ENCODE assay signal across 18 cellular contexts in the genomic region with DNA sequence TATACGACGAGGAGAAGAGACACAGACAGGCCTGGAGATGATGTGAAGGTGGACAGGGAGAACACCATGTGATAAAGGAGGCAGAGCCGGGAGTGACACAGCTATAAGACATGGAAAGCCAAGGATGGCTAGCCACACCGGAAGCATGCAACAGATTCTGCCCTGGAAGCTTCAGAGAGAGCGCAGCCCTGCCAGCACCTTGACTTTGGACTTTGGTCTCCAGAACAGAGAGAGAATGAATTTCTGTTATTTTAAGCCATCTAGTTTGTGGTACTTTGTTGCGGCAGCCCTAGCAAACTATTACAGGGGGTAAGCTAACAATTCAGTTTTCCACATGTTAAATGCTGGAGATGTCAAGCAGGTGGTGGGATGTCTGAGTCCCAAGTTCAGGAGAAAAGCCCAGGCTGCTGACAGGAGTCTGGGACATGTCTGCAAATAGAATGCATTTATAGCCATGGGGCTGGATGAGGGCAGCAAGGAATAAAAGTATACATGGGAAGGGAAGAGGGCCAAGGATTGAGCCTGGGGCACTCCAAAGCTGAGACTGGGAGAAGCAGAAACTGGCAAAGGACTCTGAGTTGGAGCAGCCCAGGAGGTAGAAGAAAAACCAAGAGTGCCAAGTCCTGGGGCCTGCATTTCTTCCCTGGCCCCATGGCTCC.
"Had no signal": no experiment of that assay in that cellular context is flagged by ENCODE, and none has a peak within 500 bp of the region (broad histone marks: within the 10 kb centered on the region; RNA-seq: fewer than 3 reads in every experiment).

No MANE protein-coding gene starts in this region.

- H3K4me3 ChIP-seq: esophagus muscularis mucosa, lung, SJCRH30, skin epidermis, thoracic aorta had no signal

- ATAC-seq: stimulated activated naive CD8-positive, alpha-beta T cell treated with anti-CD3 and anti-CD28 coated beads, Interleukin-15, amount 100 ng/mL, for 72 hours had no signal

- H3K27ac ChIP-seq: esophagus muscularis mucosa, neutrophil, parathyroid adenoma, SJCRH30, thoracic aorta had no signal

- H3K27ac Mint-ChIP-seq: activated T-helper 1 cell treated with anti-CD3 and anti-CD28 coated beads, Interleukin-12 subunit alpha, Interleukin-12 subunit beta, Interleukin-2, Interleukin-4 antibody, amounts not matched to agents 30 ng/mL and 10 ng/mL and 1 ng/mL, durations not matched to agents 14 hours and 24 hours and 36 hours had no signal

- H3K36me3 ChIP-seq: esophagus muscularis mucosa, neutrophil, SJCRH30, thoracic aorta had no signal

- H3K27me3 ChIP-seq: esophagus muscularis mucosa, neutrophil, SJCRH30 had no signal

- H3K9me3 ChIP-seq: esophagus muscularis mucosa, neutrophil, SJCRH30, thoracic aorta had no signal

- H3K36me3 Mint-ChIP-seq: naive B cell had no signal

- H3K4me1 ChIP-seq: parathyroid adenoma, SJCRH30 had no signal

- H3K9ac ChIP-seq: parathyroid adenoma had no signal

- H3K9me3 Mint-ChIP-seq: stimulated activated naive CD8-positive, alpha-beta T cell treated with anti-CD3 and anti-CD28 coated beads, Interleukin-15, amount 100 ng/mL, for 72 hours had no signal

- DNase-seq: activated CD4-positive, CD25-positive, alpha-beta regulatory T cell; activated naive CD4-positive, alpha-beta T cell; kidney glomerular epithelial cell; midbrain; naive B cell; retina; SJCRH30; stimulated activated CD4-positive, alpha-beta T cell treated with anti-CD3 and anti-CD28 coated beads, Interleukin-4, amount 100 ng/mL, for 4 hours; stimulated activated naive CD8-positive, alpha-beta T cell treated with anti-CD3 and anti-CD28 coated beads, Interleukin-15, amount 100 ng/mL, for 72 hours had no signal

- H3K4me3 Mint-ChIP-seq: activated CD4-positive, alpha-beta T cell treated with anti-CD3 and anti-CD28 coated beads, Interleukin-2, amount 10 ng/mL, durations not matched to agents 24 days and 14 days; activated T-helper 1 cell treated with anti-CD3 and anti-CD28 coated beads, Interleukin-12 subunit alpha, Interleukin-12 subunit beta, Interleukin-2, Interleukin-4 antibody, amounts not matched to agents 30 ng/mL and 10 ng/mL and 1 ng/mL, durations not matched to agents 14 hours and 24 hours and 36 hours; stimulated activated naive CD8-positive, alpha-beta T cell treated with anti-CD3 and anti-CD28 coated beads, Interleukin-15, amount 100 ng/mL, for 72 hours; T-helper 2 cell treated with Interferon-gamma antibody and Interleukin-4, amounts not matched to agents 5 μg/mL and 100 μg/mL, for 36 hours had no signal
